In the genomic region with DNA sequence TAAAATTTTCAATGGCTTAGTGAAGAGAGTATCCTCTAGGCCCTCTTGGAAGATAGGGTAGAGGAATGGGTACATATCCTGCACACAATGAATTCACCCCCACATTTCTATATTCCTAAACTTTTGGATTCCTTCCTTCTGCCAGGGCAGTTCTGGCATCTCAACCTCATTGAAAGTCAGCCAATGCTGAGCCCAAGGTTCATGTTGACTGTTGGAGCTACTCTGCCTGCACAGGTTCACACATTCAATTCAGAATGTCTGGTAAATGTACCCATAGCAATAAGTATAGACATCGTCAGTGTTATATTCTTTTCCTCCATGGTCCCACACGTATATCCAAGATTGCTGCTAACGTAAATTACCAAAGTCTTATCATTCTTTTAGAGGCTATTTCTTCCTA, we compare ENCODE assay signal across 10 cellular contexts.
"Had no signal": no experiment of that assay in that cellular context is flagged by ENCODE, and none has a peak within 500 bp of the region (broad histone marks: within the 10 kb centered on the region; RNA-seq: fewer than 3 reads in every experiment).

No MANE protein-coding gene starts in this region.

- H3K27ac Mint-ChIP-seq: H9, HFFc6 had no signal

- FAIRE-seq: H1, H54 had no signal

- H3K9me3 Mint-ChIP-seq: H9, HFFc6 had no signal

- ATAC-seq: HCT116 had no signal

- H3K4me3 Mint-ChIP-seq: H9, HFFc6 had no signal

- DNase-seq: GM23248, GOT3, H7, H9, HCEC 1CT, HFFc6 had no signal

- H3K4me3 ChIP-seq: GM23248, HAP-1 had no signal

- H2AFZ ChIP-seq: GM23248 had no signal

- H3K36me3 ChIP-seq: HAP-1 had no signal

- H3K9me3 ChIP-seq: HAP-1 had no signal

- H3K9ac ChIP-seq: GM23248 had no signal

- H3K27ac ChIP-seq: GM23248 had no signal

- H3K4me1 ChIP-seq: HAP-1 had no signal
